In genomic region chr12:116060765-116061164, GRCh38 we compare ENCODE assay signal across 8 cellular contexts.
DNase-seq lines count a peak whose midpoint lies in the region; ATAC-seq and TF ChIP-seq lines count a peak whose summit lies in the region.

No MANE protein-coding gene starts in this region.

- no peaks in the 10 kb centered on the region for H3K9me3 Mint-ChIP-seq in naive thymus-derived CD8-positive, alpha-beta T cell
- H3K9me3 Mint-ChIP-seq in endodermal cell, result no peaks in the 10 kb centered on the region

- peak overlapping the region in 9 of 10 donors; percentile 18 to 83 (median 57) for H3K4me3 Mint-ChIP-seq in naive thymus-derived CD8-positive, alpha-beta T cell
- H3K4me3 Mint-ChIP-seq in endodermal cell, result no peak overlapping the region

- ATAC-seq in GM18867 (IDR thresholded peaks at IDR 0.05; ENCODE audit: unreplicated experiment), result peak; percentile 98
- peak; percentile 71 for ATAC-seq in HG02798 (IDR thresholded peaks at IDR 0.05; ENCODE audit: poor library complexity, unreplicated experiment)
- ATAC-seq in naive thymus-derived CD8-positive, alpha-beta T cell, result peak; percentile 60 to 82

- H3K9ac ChIP-seq in endodermal cell (ENCODE audit: extremely low read depth, low read length, poor library complexity, severe bottlenecking), result no peak overlapping the region

- H3K4me3 ChIP-seq in endodermal cell (ENCODE audit: low read length), result no peak overlapping the region

- TF ChIP-seq CTCF in endodermal cell (conservative IDR thresholded peaks at IDR 0.05), result no peak

- peak overlapping the region in 5 of 10 donors; percentile 28 to 75 (median 58) for H3K27ac Mint-ChIP-seq in naive thymus-derived CD8-positive, alpha-beta T cell
- no peak overlapping the region for H3K27ac Mint-ChIP-seq in endodermal cell

- no peaks in the 10 kb centered on the region for H3K4me1 ChIP-seq in endodermal cell (ENCODE audit: control insufficient read depth, insufficient read depth, low read length)

- H3K27me3 Mint-ChIP-seq in naive thymus-derived CD8-positive, alpha-beta T cell, result no peaks in the 10 kb centered on the region
- no peaks in the 10 kb centered on the region for H3K27me3 Mint-ChIP-seq in endodermal cell (ENCODE audit: insufficient read depth)

- H3K36me3 Mint-ChIP-seq in naive thymus-derived CD8-positive, alpha-beta T cell, result no peaks in the 10 kb centered on the region
- H3K36me3 Mint-ChIP-seq in endodermal cell (ENCODE audit: low read depth), result no peaks in the 10 kb centered on the region

- no peaks in the 10 kb centered on the region for H3K27me3 ChIP-seq in endodermal cell (ENCODE audit: control insufficient read depth, insufficient read depth, low read length, poor library complexity, severe bottlenecking)

- no peaks in the 10 kb centered on the region for H3K36me3 ChIP-seq in endodermal cell (ENCODE audit: control insufficient read depth, insufficient read depth, low read length)

- no peaks in the 10 kb centered on the region for H3K9me3 ChIP-seq in endodermal cell (ENCODE audit: control insufficient read depth, low read length)

- peaks cover 11 to 72% (median 51%) of the 10 kb centered on the region in 4 donors for H3K4me1 Mint-ChIP-seq in naive thymus-derived CD8-positive, alpha-beta T cell
- peaks cover 5% of the 10 kb centered on the region for H3K4me1 Mint-ChIP-seq in endodermal cell

- 100% methylated on average over 2 of the region's 2 CpGs; no CpG with 5 or more reads in 1 of the 2 experiments for WGBS in endodermal cell (ENCODE audit: insufficient coverage in 1 of 2, insufficient read length in 1 of 2), 2 experiments

- POLR2A ChIA-PET in naive thymus-derived CD8-positive, alpha-beta T cell (lab: Charles Lee), result interaction anchor here (0.6 to 0.7 kb wide), 2 partner anchors 17 to 211 kb away, joined by 3 read pairs; no protein-coding TSS in a partner anchor

- peak; percentile 71 for DNase-seq in SIG-M5 treated with dmso at 0.1 percent for 504 hours (lab: John Stamatoyannopoulos, UW; ENCODE audit: unreplicated experiment)
- DNase-seq in naive thymus-derived CD8-positive, alpha-beta T cell, result peak in 2 of 10 donors; percentile 17 to 31
- no peak for DNase-seq in inferior parietal cortex (ENCODE audit: extremely low spot score)
- no peak for DNase-seq in NCI-H69 (lab: John Stamatoyannopoulos, UW)
- DNase-seq in endodermal cell, result no peak
- no peak for DNase-seq in middle frontal gyrus (ENCODE audit: extremely low spot score, low spot score)

- no peak overlapping the region for H3K27ac ChIP-seq in endodermal cell (ENCODE audit: low read depth, low read length)
